ENCODE assay signal across 24 cellular contexts in genomic region chr2:189128961-189129360, GRCh38. TPM values are rescaled to one million over a fixed set of nuclear protein-coding genes. Genes with fewer than 3 reads are reported as not detected.
DNase-seq lines count a peak whose midpoint lies in the region; ATAC-seq and TF ChIP-seq lines count a peak whose summit lies in the region.
"Had no signal": no experiment of that assay in that cellular context is flagged by ENCODE, and none has a peak within 500 bp of the region (broad histone marks: within the 10 kb centered on the region; RNA-seq: fewer than 3 reads in every experiment).

No MANE protein-coding gene starts in this region.

- H3K27ac ChIP-seq in left ventricle myocardium inferior (replicated peaks) (peak overlapping the region; percentile 2), upper lobe of right lung (no peak overlapping the region)
- H3K27ac ChIP-seq: right lobe of liver, transverse colon had no signal

- no peak for DNase-seq in left ventricle myocardium inferior
- no peak for DNase-seq in Right ventricle myocardium inferior (ENCODE audit: missing footprints)
- peak; percentile 30 to 49 for DNase-seq in cardiac fibroblast (ENCODE audit: low read depth in 2 of 2)
- DNase-seq in myocyte (ENCODE audit: low read depth): peak; percentile 30
- no peak for DNase-seq in upper lobe of right lung
- DNase-seq in iPS-NIHi7 (ENCODE audit: extremely low spot score): no peak
- DNase-seq: 8988T; activated CD4-positive, alpha-beta T cell treated with anti-CD3 and anti-CD28 coated beads for 1 hour; activated naive CD8-positive, alpha-beta T cell treated with anti-CD3 and anti-CD28 coated beads for 36 hours; DMS53; glutamatergic neuron; KBM-7; NCI-H1694; NCI-H2227 treated with DMSO at 0.1 percent for 48 hours; right lobe of liver; RPMI8226; stimulated activated naive CD4-positive, alpha-beta T cell; SW 1271; transverse colon had no signal

- H3K27me3 ChIP-seq in left ventricle myocardium inferior (ENCODE audit: low read depth) (no peaks in the 10 kb centered on the region), upper lobe of right lung (no peaks in the 10 kb centered on the region)
- H3K27me3 ChIP-seq: right lobe of liver, transverse colon had no signal

- H3K9me3 ChIP-seq in left ventricle myocardium inferior (replicated peaks) (no peaks in the 10 kb centered on the region), upper lobe of right lung (no peaks in the 10 kb centered on the region)
- H3K9me3 ChIP-seq: right lobe of liver, transverse colon had no signal

- TF ChIP-seq CTCF in left ventricle myocardium inferior (IDR thresholded peaks at IDR 0.05; ENCODE audit: borderline replicate concordance) (no peak), cardiac fibroblast (IDR thresholded peaks at IDR 0.05; ENCODE audit: low read depth, low read length) (no peak), upper lobe of right lung (IDR thresholded peaks at IDR 0.05) (no peak)

- ATAC-seq in Right ventricle myocardium inferior (no peak), GM18520 (IDR thresholded peaks at IDR 0.05; ENCODE audit: unreplicated experiment) (no peak), upper lobe of right lung (no peak), HG03135 (IDR thresholded peaks at IDR 0.05; ENCODE audit: unreplicated experiment) (no peak)
- ATAC-seq: esophagus mucosa, left lobe of liver, right lobe of liver had no signal

- H3K4me3 ChIP-seq in left ventricle myocardium inferior: no peak overlapping the region
- H3K4me3 ChIP-seq in cardiac fibroblast (replicated peaks in 1 of 2; ENCODE audit: low read depth in 2 of 2, low read length in 2 of 2): no peak overlapping the region
- H3K4me3 ChIP-seq in upper lobe of right lung: no peak overlapping the region
- H3K4me3 ChIP-seq: right lobe of liver, transverse colon had no signal

- intact Hi-C loops in left ventricle myocardium inferior (cut with micrococcal nuclease) (no loop called here), Right ventricle myocardium inferior (cut with DNase I) (no loop called here), upper lobe of right lung (cut with DNase I) (no loop called here)

- H3K4me1 ChIP-seq in left ventricle myocardium inferior (no peaks in the 10 kb centered on the region), upper lobe of right lung (no peaks in the 10 kb centered on the region)
- H3K4me1 ChIP-seq: right lobe of liver had no signal

- H3K36me3 ChIP-seq in left ventricle myocardium inferior: no peaks in the 10 kb centered on the region
- H3K36me3 ChIP-seq in upper lobe of right lung: no peaks in the 10 kb centered on the region
- H3K36me3 ChIP-seq: right lobe of liver, transverse colon had no signal

RNA-seq across cellular contexts. Expression of gene COL5A2, which starts 50.6 kb away (rescaled TPM):
- total RNA-seq in left ventricle myocardium inferior: 9.3 TPM
- 10.5 TPM for total RNA-seq in Right ventricle myocardium inferior
- total RNA-seq in myocyte: 278 and 285 TPM in 2 replicates
- polyA plus RNA-seq in myocyte (2012): 457 TPM
- 29.8 TPM for total RNA-seq in upper lobe of right lung
- polyA plus RNA-seq: CD14-positive monocyte had no signal

Comparison
In these comparisons a context has a peak if more than half of its experiments do, and no peak if none do; other contexts are left out.
1. DNase-seq: peak in cardiac fibroblast (2 of 2) and myocyte (single experiment); none in left ventricle myocardium inferior (single experiment), Right ventricle myocardium inferior (single experiment), upper lobe of right lung (single experiment) and iPS-NIHi7 (single experiment).